8 cellular contexts compared by ENCODE assay signal in the genomic region with DNA sequence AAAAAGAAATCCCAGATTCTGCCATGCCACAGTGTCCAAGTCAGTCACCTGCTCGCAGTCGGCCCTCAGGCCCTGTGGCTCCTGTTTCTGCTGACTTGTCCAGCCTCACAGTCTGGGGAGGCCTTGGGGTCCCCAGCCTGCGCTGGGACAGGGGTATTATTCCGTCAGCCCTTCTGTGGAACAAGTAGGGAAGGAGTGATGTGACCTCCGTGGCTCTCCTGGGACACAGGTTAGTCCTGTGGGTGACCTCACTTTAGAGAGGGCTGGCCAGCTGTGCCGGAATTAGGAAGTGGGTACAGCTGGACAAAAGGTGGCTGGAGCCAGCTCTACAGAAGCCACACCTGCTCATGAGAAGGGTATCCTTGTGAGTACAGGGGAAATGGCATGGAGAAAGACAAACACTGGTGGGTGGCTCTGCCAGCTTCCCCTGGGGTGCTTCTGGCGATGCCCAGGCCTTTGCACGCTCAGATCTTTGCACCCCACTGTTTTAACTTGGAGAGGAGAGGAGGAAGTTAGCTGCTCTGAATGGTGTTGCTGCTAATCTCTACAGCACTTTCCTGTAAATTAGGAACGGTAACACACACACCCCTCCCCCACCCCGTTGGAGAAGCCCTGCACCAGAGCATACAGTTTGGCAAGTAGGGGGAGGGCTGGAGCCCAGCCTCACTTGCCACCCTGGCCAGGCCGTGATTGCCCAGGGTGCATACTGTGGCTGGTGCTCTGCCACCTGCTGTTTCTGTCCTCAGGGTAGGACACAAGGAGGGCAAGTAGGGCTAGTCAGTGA. TPM values are rescaled to one million over a fixed set of nuclear protein-coding genes. Genes with fewer than 3 reads are reported as not detected.
DNase-seq lines count a peak whose midpoint lies in the region; ATAC-seq, FAIRE-seq and TF ChIP-seq lines count a peak whose summit lies in the region.
"Not testable (repeated sequence)": the region's sequence is repeated elsewhere in the genome, so short reads cannot be mapped to it uniquely, and the experiment has no call there.

No MANE protein-coding gene starts in this region.

- not testable (repeated sequence) for H3K4me1 ChIP-seq in DND-41 (ENCODE audit: insufficient read depth, low read length); GM12878 (ENCODE audit: control insufficient read depth, insufficient read depth, low read length)
- H3K4me1 ChIP-seq in Loucy (ENCODE audit: insufficient read depth, low read length, poor library complexity, severe bottlenecking) (peaks cover 40% of the 10 kb centered on the region), right atrium auricular region (peaks cover 0 to 66% of the 10 kb centered on the region in 2 donors), tibial artery (peaks cover 0 to 31% (median 7%) of the 10 kb centered on the region in 4 donors)

- DNase-seq in DND-41; GM12878 (ENCODE audit: low read depth, low spot score); right atrium auricular region (ENCODE audit: low spot score): not testable (repeated sequence)
- DNase-seq in NCI-H2196 treated with DMSO at 0.1 percent for 48 hours (lab: John Stamatoyannopoulos, UW; ENCODE audit: unreplicated experiment): peak; percentile 50
- peak; percentile 59 for DNase-seq in RPMI8226
- DNase-seq in myocyte (ENCODE audit: low read depth): peak; percentile 21
- DNase-seq in tibial artery: peak; percentile 16 to 48

- in situ Hi-C loops in GM12878 (cut with MboI): not testable (repeated sequence)

- H3K4me3 ChIP-seq in DND-41 (ENCODE audit: low read depth in 1 of 2, low read length in 2 of 2); GM12878; right atrium auricular region; tibial artery: not testable (repeated sequence)
- peak overlapping the region; percentile 42 for H3K4me3 ChIP-seq in Loucy (ENCODE audit: low read length, poor library complexity, severe bottlenecking)

- not testable (repeated sequence) for TF ChIP-seq CTCF in DND-41 (IDR thresholded peaks at IDR 0.05; ENCODE audit: borderline replicate concordance, extremely low read depth, low read length, poor library complexity, severe bottlenecking); GM12878 (IDR thresholded peaks at IDR 0.05 in 2 of 3, conservative IDR thresholded peaks at IDR 0.05 in 1 of 3; ENCODE audit: control insufficient read depth in 2 of 3, extremely low read depth in 1 of 3, insufficient read depth in 1 of 3, low read depth in 3 of 3, low read length in 3 of 3); tibial artery (IDR thresholded peaks at IDR 0.05)
- TF ChIP-seq CTCF in Loucy (conservative IDR thresholded peaks at IDR 0.05; ENCODE audit: low read length) (peak; percentile 20; the same call in 1 of the 2 replicates), right atrium auricular region (IDR thresholded peaks at IDR 0.05) (peak in 1 of 2 donors; percentile 18)

- POLR2A ChIA-PET in GM12878 (lab: Charles Lee): not testable (repeated sequence)

- H3K9me2 ChIP-seq in Loucy (replicated peaks; ENCODE audit: low read depth, low read length): not testable (repeated sequence)

- TF ChIP-seq RAD21 in GM12878 (IDR thresholded peaks at IDR 0.05; ENCODE audit: insufficient read depth, low read depth, low read length): not testable (repeated sequence)

- FAIRE-seq in GM12878 (lab: Jason Lieb, UNC): not testable (repeated sequence)

- CTCF ChIA-PET in GM12878 (lab: Yijun Ruan, JAX): not testable (repeated sequence)

- SMC1A ChIA-PET in GM12878 (lab: Charles Lee; ENCODE audit: uncharacterized antibody, unreplicated experiment): not testable (repeated sequence)

- WGBS in GM12878 (ENCODE audit: insufficient coverage, insufficient replicate concordance, low lambda C conversion rate, missing lambda C conversion rate): 34% methylated on average over 10 of the region's 11 CpGs

- H3K4me2 ChIP-seq in DND-41 (ENCODE audit: insufficient read depth, low read length); GM12878 (ENCODE audit: control insufficient read depth, insufficient read depth): not testable (repeated sequence)
- H3K4me2 ChIP-seq in Loucy (ENCODE audit: low read depth, low read length, poor library complexity, severe bottlenecking): peak overlapping the region; percentile 58

- peak; percentile 44; the same call in 2 of the 3 replicates for ATAC-seq in DND-41 (ENCODE audit: insufficient read depth, low read depth)
- peak; percentile 35; the same call in 2 of the 3 replicates for ATAC-seq in GM12878

- not testable (repeated sequence) for H3K9me3 ChIP-seq in DND-41 (ENCODE audit: insufficient read depth, low read length, severe bottlenecking); Loucy (ENCODE audit: insufficient read depth, low read depth, low read length); GM12878 (replicated peaks; ENCODE audit: control insufficient read depth, insufficient read depth, low read length); right atrium auricular region; tibial artery

- not testable (repeated sequence) for H3K27me3 ChIP-seq in DND-41 (ENCODE audit: insufficient read depth, low read length, poor library complexity); Loucy (ENCODE audit: insufficient read depth, low read length, poor library complexity, severe bottlenecking); GM12878 (replicated peaks in 1 of 2; ENCODE audit: control insufficient read depth in 2 of 2, insufficient read depth in 2 of 2, low read length in 1 of 2); right atrium auricular region; tibial artery

- not testable (repeated sequence) for H3K9ac ChIP-seq in DND-41 (ENCODE audit: low read depth, low read length); GM12878 (ENCODE audit: control insufficient read depth, insufficient read depth, low read length)
- H3K9ac ChIP-seq in Loucy (ENCODE audit: low read depth, low read length, poor library complexity, severe bottlenecking): peak overlapping the region; percentile 47

- not testable (repeated sequence) for TF ChIP-seq POLR2A in GM12878 (IDR thresholded peaks at IDR 0.05; ENCODE audit: low read depth, low read length)

- RAD21 ChIA-PET in GM12878 (lab: Charles Lee; ENCODE audit: unreplicated experiment): not testable (repeated sequence)

- not testable (repeated sequence) for TF ChIP-seq EP300 in GM12878 (IDR thresholded peaks at IDR 0.05; ENCODE audit: borderline replicate concordance in 1 of 2, control insufficient read depth in 1 of 2, low read depth in 2 of 2, low read length in 2 of 2)

- H4K20me1 ChIP-seq in DND-41 (ENCODE audit: insufficient read depth, low read length) (peaks cover 22% of the 10 kb centered on the region), Loucy (ENCODE audit: insufficient read depth, low read length, poor library complexity, severe bottlenecking) (peaks cover 12% of the 10 kb centered on the region)
- not testable (repeated sequence) for H4K20me1 ChIP-seq in GM12878 (ENCODE audit: control insufficient read depth, insufficient read depth)

- H2AFZ ChIP-seq in DND-41 (ENCODE audit: low read depth, low read length); Loucy (ENCODE audit: low read length); GM12878 (ENCODE audit: control insufficient read depth, low read depth, low read length): not testable (repeated sequence)

- intact Hi-C loops in GM12878 (cut with micrococcal nuclease; ENCODE audit: unreplicated experiment); tibial artery (cut with DNase I; ENCODE audit: low total_unique reads): not testable (repeated sequence)

- H3F3A ChIP-seq in Loucy (ENCODE audit: low read depth): not testable (repeated sequence)

- H3K36me3 ChIP-seq in DND-41 (ENCODE audit: insufficient read depth, low read length); Loucy (ENCODE audit: insufficient read depth, low read length); GM12878 (ENCODE audit: control insufficient read depth in 2 of 2, insufficient read depth in 2 of 2, low read length in 1 of 2); right atrium auricular region; tibial artery: not testable (repeated sequence)

- not testable (repeated sequence) for H3K27ac ChIP-seq in DND-41 (ENCODE audit: low read length); GM12878 (ENCODE audit: control insufficient read depth, insufficient read depth); tibial artery
- H3K27ac ChIP-seq in right atrium auricular region: peak overlapping the region; percentile 80 to 83

- not testable (repeated sequence) for BruUV-seq in GM12878 (replicated peaks; lab: Mats Ljungman, UMichigan)

- H3K79me2 ChIP-seq in DND-41 (ENCODE audit: insufficient read depth, low read length): peaks cover 43% of the 10 kb centered on the region
- peaks cover 85% of the 10 kb centered on the region for H3K79me2 ChIP-seq in Loucy (ENCODE audit: insufficient read depth, low read length)
- H3K79me2 ChIP-seq in GM12878 (ENCODE audit: control insufficient read depth, insufficient read depth, low read length): not testable (repeated sequence)

RNA-seq across cellular contexts. Expression of a gene that starts 13.0 kb away (rescaled TPM):
- 1.7 and 2.0 TPM in 2 replicates for total RNA-seq in GM12878 (2013; cell fraction: nucleolus; rRNA removed)
- 7.0 and 7.5 TPM in 2 replicates for total RNA-seq in GM12878 (2014; rRNA removed)
- 3.5 and 3.8 TPM in 2 replicates for total RNA-seq in GM12878 (2014; rRNA removed; fragmentation: Illumina TruSeq; extraction: Trizol)
- 5.4 and 5.6 TPM in 2 replicates for total RNA-seq in GM12878 (2021)
- 1.7 TPM for polyA plus RNA-seq in GM12878 (2011; ENCODE audit: low read depth)
- 2.1 and 4.0 TPM in 2 replicates for polyA plus RNA-seq in GM12878 (2011; rRNA removed)
- polyA plus RNA-seq in GM12878 (2011; cell fraction: cytosol; rRNA removed): 5.3 and 6.4 TPM in 2 replicates
- polyA plus RNA-seq in GM12878 (2011; cell fraction: nucleus; rRNA removed): 3.7 and 5.4 TPM in 2 replicates
- 2.5 and 3.9 TPM in 2 replicates for polyA plus RNA-seq in GM12878 (2012)
- polyA plus RNA-seq in GM12878 (2014; fragmentation: Illumina TruSeq; extraction: Trizol): 3.9 and 8.1 TPM in 2 replicates
- polyA plus RNA-seq in GM12878 (2014; fragmentation: Nextera tagmentation; extraction: Ambion mirVana): not detected
- 5.9 TPM in 2 replicates for polyA plus RNA-seq in GM12878 (2014; rRNA removed)
- polyA plus RNA-seq in GM12878 (2016; fragmentation: Nextera tagmentation; extraction: Ambion mirVana): 1 to 10 TPM; 7.8 TPM
- 2.2 and 5.2 TPM in 2 replicates for polyA minus RNA-seq in GM12878 (2011; rRNA and poly(A)+ RNA removed)
- 1.9 and 6.7 TPM in 2 replicates for polyA minus RNA-seq in GM12878 (2011; cell fraction: cytosol; rRNA and poly(A)+ RNA removed)
- 0.97 and 2.3 TPM in 2 replicates for polyA minus RNA-seq in GM12878 (2011; cell fraction: nucleus; rRNA and poly(A)+ RNA removed)
- 100 to 1,000 TPM in 1 of 2 donors, 10 to 100 TPM in 1; 67.5 to 103 TPM for total RNA-seq in right atrium auricular region
- total RNA-seq in myocyte: 24.2 and 25.2 TPM in 2 replicates
- polyA plus RNA-seq in myocyte (2012): 43.7 TPM
